In the genomic region with DNA sequence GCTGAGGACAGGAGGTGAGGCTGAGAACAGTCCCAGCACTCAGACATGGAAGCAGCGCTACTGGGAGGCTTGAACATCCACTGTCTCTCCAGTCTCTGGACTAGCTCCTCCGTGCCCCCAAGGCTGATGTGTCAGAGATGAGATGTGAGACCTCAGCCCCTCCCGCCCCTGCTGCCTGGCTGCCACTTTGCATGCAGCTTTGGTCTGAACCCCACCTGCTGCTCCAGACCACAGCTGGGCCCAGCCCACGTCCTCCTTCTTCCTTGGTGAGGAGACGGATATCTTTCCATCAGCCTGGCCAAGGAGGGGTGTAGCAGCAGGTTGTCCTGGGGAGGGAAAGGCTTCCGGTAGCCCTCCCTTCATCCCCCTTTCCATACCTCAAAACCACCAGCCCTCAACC, we compare ENCODE assay signal across 27 cellular contexts.
DNase-seq lines count a peak whose midpoint lies in the region; ATAC-seq, FAIRE-seq and TF ChIP-seq lines count a peak whose summit lies in the region.
"Had no signal": no experiment of that assay in that cellular context is flagged by ENCODE, and none has a peak within 500 bp of the region (broad histone marks: within the 10 kb centered on the region; RNA-seq: fewer than 3 reads in every experiment).

No MANE protein-coding gene starts in this region.

- H3K27me3 ChIP-seq in spleen (replicated peaks in 1 of 7) = peaks cover 0 to 19% (median 0%) of the 10 kb centered on the region in 7 donors
- H3K27me3 ChIP-seq: brain microvascular endothelial cell, foreskin keratinocyte, hepatocyte had no signal

- no peak overlapping the region for H3K27ac Mint-ChIP-seq in activated naive CD8-positive, alpha-beta T cell treated with anti-CD3 and anti-CD28 coated beads, Interleukin-2, amount 50 U/mL, for 24 hours
- H3K27ac Mint-ChIP-seq: activated T-helper 17 cell treated with anti-CD3 and anti-CD28 coated beads, Interleukin-2, amount 50 U/mL, for 72 hours; dendritic cell treated with granulocyte-macrophage colony-stimulating factor and Interleukin-4, amounts not matched to agents 40 ng/mL and 50 ng/mL, for 4 days; naive thymus-derived CD4-positive, alpha-beta T cell had no signal

- H3K9me3 Mint-ChIP-seq in activated naive CD8-positive, alpha-beta T cell treated with anti-CD3 and anti-CD28 coated beads, Interleukin-2, amount 50 U/mL, for 24 hours = no peaks in the 10 kb centered on the region
- H3K9me3 Mint-ChIP-seq: activated T-helper 17 cell treated with anti-CD3 and anti-CD28 coated beads, Interleukin-2, amount 50 U/mL, for 72 hours; dendritic cell treated with granulocyte-macrophage colony-stimulating factor and Interleukin-4, amounts not matched to agents 40 ng/mL and 50 ng/mL, for 4 days; naive thymus-derived CD4-positive, alpha-beta T cell had no signal

- no peak for ATAC-seq in activated CD4-positive, CD25-positive, alpha-beta regulatory T cell treated with anti-CD3 and anti-CD28 coated beads, Interleukin-2, amount 50 U/mL, for 24 hours
- ATAC-seq in activated naive CD8-positive, alpha-beta T cell treated with anti-CD3 and anti-CD28 coated beads, Interleukin-2, amount 50 U/mL, for 24 hours = no peak
- ATAC-seq: activated T-helper 17 cell treated with anti-CD3 and anti-CD28 coated beads, Interleukin-2, amount 50 U/mL, for 72 hours; foreskin keratinocyte; HCT116; naive thymus-derived CD4-positive, alpha-beta T cell; pancreas had no signal

- no peaks in the 10 kb centered on the region for H3K27me3 Mint-ChIP-seq in activated naive CD8-positive, alpha-beta T cell treated with anti-CD3 and anti-CD28 coated beads, Interleukin-2, amount 50 U/mL, for 24 hours

- H3K4me3 ChIP-seq in kidney (ENCODE audit: low read length in 2 of 2) (no peak overlapping the region), spleen (no peak overlapping the region)
- H3K4me3 ChIP-seq: hepatocyte, pancreas, stomach had no signal

- TF ChIP-seq POLR2A in spleen (IDR thresholded peaks at IDR 0.05) = no peak

- no peak for FAIRE-seq in kidney (lab: Jason Lieb, UNC)
- no peak for FAIRE-seq in RCC 7860 (lab: Jason Lieb, UNC)
- FAIRE-seq: islet of Langerhans, pancreas had no signal

- intact Hi-C loops in kidney (cut with DNase I) (no loop called here), spleen (cut with DNase I; ENCODE audit: low total_unique reads) (no loop called here)

- no peaks in the 10 kb centered on the region for H3K9me3 ChIP-seq in kidney (ENCODE audit: control insufficient read depth in 1 of 2, low read length in 2 of 2)
- no peaks in the 10 kb centered on the region for H3K9me3 ChIP-seq in spleen
- H3K9me3 ChIP-seq: pancreas, stomach had no signal

- H3K4me3 Mint-ChIP-seq in activated naive CD8-positive, alpha-beta T cell treated with anti-CD3 and anti-CD28 coated beads, Interleukin-2, amount 50 U/mL, for 24 hours = no peak overlapping the region
- H3K4me3 Mint-ChIP-seq: activated T-helper 17 cell treated with anti-CD3 and anti-CD28 coated beads, Interleukin-2, amount 50 U/mL, for 72 hours; dendritic cell treated with granulocyte-macrophage colony-stimulating factor and Interleukin-4, amounts not matched to agents 40 ng/mL and 50 ng/mL, for 4 days; naive thymus-derived CD4-positive, alpha-beta T cell had no signal

- no peaks in the 10 kb centered on the region for H3K36me3 Mint-ChIP-seq in activated naive CD8-positive, alpha-beta T cell treated with anti-CD3 and anti-CD28 coated beads, Interleukin-2, amount 50 U/mL, for 24 hours (ENCODE audit: low read depth)
- H3K36me3 Mint-ChIP-seq: naive thymus-derived CD4-positive, alpha-beta T cell had no signal

- peak; percentile 20 for DNase-seq in activated CD4-positive, CD25-positive, alpha-beta regulatory T cell treated with anti-CD3 and anti-CD28 coated beads, Interleukin-2, amount 50 U/mL, for 72 hours
- DNase-seq in NCI-H526 treated with DMSO at 0.1 percent for 48 hours (lab: John Stamatoyannopoulos, UW) (peak; percentile 74), kidney (peak; percentile 50), spleen (peak; percentile 73), RCC 7860 (ENCODE audit: low spot score) (no peak), NCI-H1694 treated with DMSO at 0.1 percent for 48 hours (lab: John Stamatoyannopoulos, UW) (no peak)
- DNase-seq in activated naive CD8-positive, alpha-beta T cell treated with anti-CD3 and anti-CD28 coated beads, Interleukin-2, amount 50 U/mL, for 24 hours = no peak
- DNase-seq: 8988T; activated CD4-positive, alpha-beta T cell treated with anti-CD3 and anti-CD28 coated beads for 1 hour; brain microvascular endothelial cell; COR-L47; foreskin keratinocyte; NCI-H1048; NCI-H2029 treated with DMSO at 0.1 percent for 48 hours; NCI-H446; NK-92 treated with Interleukin-12 subunit alpha and Interleukin-12 subunit beta, amount 100 ng/mL, for 24 hours; pancreas; stimulated activated CD4-positive, alpha-beta T cell treated with anti-CD3 and anti-CD28 coated beads, Interleukin-1b, Interleukin-23, amount 100 ng/mL, for 48 hours; stomach had no signal

- no peak overlapping the region for H3K9ac ChIP-seq in kidney (ENCODE audit: low read length in 2 of 2)

- 50 to 63% (median 59%) methylated on average over 4 to 6 of the region's 6 CpGs for WGBS in spleen, 5 donors

- TF ChIP-seq CTCF in kidney (IDR thresholded peaks at IDR 0.05; ENCODE audit: borderline replicate concordance, extremely low read depth, insufficient read depth) (no peak), spleen (IDR thresholded peaks at IDR 0.05 in 8 of 11, conservative IDR thresholded peaks at IDR 0.05 in 3 of 11) (no peak)

- H3K36me3 ChIP-seq in kidney (ENCODE audit: control insufficient read depth in 1 of 2, insufficient read depth in 2 of 2, low read length in 2 of 2) (no peaks in the 10 kb centered on the region), spleen (no peaks in the 10 kb centered on the region)
- H3K36me3 ChIP-seq: brain microvascular endothelial cell, pancreas, stomach had no signal

- no peaks in the 10 kb centered on the region for H3K4me1 Mint-ChIP-seq in activated naive CD8-positive, alpha-beta T cell treated with anti-CD3 and anti-CD28 coated beads, Interleukin-2, amount 50 U/mL, for 24 hours
- H3K4me1 Mint-ChIP-seq: activated T-helper 17 cell treated with anti-CD3 and anti-CD28 coated beads, Interleukin-2, amount 50 U/mL, for 72 hours; naive thymus-derived CD4-positive, alpha-beta T cell had no signal

- H3K4me1 ChIP-seq in kidney (ENCODE audit: control insufficient read depth in 1 of 2, insufficient read depth in 1 of 2, low read depth in 1 of 2, low read length in 2 of 2) = no peaks in the 10 kb centered on the region
- H3K4me1 ChIP-seq in spleen = peaks cover 0 to 5% (median 0%) of the 10 kb centered on the region in 6 donors
- H3K4me1 ChIP-seq: foreskin keratinocyte, pancreas, stomach had no signal

- H3K27ac ChIP-seq in kidney (ENCODE audit: low read depth in 2 of 2, low read length in 2 of 2) (no peak overlapping the region), spleen (no peak overlapping the region)
- H3K27ac ChIP-seq: brain microvascular endothelial cell, epithelial cell of prostate, foreskin keratinocyte, hepatocyte, pancreas, stomach had no signal

Comparison
In these comparisons a context has a peak if more than half of its experiments do, and no peak if none do; other contexts are left out.
1. DNase-seq: peak in activated CD4-positive, CD25-positive, alpha-beta regulatory T cell treated with anti-CD3 and anti-CD28 coated beads, Interleukin-2, amount 50 U/mL, for 72 hours (single experiment), NCI-H526 treated with DMSO at 0.1 percent for 48 hours (single experiment), kidney (single experiment) and spleen (single experiment); none in RCC 7860 (single experiment), NCI-H1694 treated with DMSO at 0.1 percent for 48 hours (single experiment) and activated naive CD8-positive, alpha-beta T cell treated with anti-CD3 and anti-CD28 coated beads, Interleukin-2, amount 50 U/mL, for 24 hours (single experiment).